Comparison of ENCODE assay signal across 1 cellular context in the genomic region with DNA sequence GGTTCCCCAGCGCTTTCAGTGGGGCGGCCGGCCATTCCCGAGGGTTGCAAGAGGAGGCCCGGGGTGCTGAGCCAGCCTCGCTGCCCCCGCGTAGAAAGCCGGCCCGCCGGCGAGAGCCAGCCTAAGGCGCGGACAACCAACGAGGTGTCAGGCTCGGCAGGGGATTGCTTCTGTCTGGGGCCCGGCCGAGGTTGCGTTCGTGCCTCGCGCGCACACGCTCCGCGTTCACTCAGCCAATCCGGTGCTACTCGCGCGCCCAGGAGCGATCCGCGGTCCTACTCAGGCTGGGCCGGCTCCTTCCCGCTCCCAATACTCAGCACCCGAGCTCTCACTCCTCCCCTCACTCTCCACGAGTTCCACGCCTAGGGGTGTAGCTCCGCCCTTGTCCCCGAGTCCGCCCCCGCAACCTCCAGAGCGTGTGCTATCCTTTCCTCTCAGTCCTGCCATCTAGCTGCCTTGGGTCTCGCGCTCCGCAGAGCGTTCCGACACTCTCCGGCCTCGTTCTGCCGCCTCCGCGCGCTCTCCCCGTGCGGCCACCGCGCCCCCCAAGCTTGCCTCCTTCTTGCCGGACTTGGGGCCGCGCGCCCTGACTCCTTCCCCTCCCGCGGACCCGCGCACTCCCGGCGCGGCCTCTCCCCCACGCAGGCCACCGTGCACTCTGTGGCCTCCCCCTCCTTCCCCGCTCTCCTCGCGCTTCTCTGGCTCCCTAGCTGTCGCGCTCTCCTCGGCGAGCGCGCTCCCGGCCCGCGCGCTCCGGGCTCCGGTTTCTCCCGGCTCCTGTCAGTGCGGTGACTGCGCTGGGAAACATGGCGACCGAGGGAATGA.
TF ChIP-seq lines count a peak whose summit lies in the region.

A gene (plus strand): TSS at position 426 of the 825 bp plus-strand sequence.

TF ChIP-seq in HepG2, 621 proteins besides CTCF, POLR2A, EP300 and RAD21 (continued from another document and continues in another):
- TF ChIP-seq TSC22D2 (CRISPR knock-in tag; IDR thresholded peaks at IDR 0.05; ENCODE audit: borderline replicate concordance) (peak; percentile 49; the same call in 1 of the 2 replicates), ZNF160 (CRISPR knock-in tag; IDR thresholded peaks at IDR 0.05) (no peak; the same call in 1 of the 2 replicates), RCOR2 (CRISPR knock-in tag; IDR thresholded peaks at IDR 0.05) (no peak), CEBPG (CRISPR knock-in tag; IDR thresholded peaks at IDR 0.05) (peak; percentile 35; the same call in 1 of the 2 replicates), TCF7 (IDR thresholded peaks at IDR 0.05; ENCODE audit: low read depth) (no peak), MEIS2 (CRISPR knock-in tag; IDR thresholded peaks at IDR 0.05) (peak; percentile 87), ZFY (CRISPR knock-in tag; IDR thresholded peaks at IDR 0.05) (peak; percentile 90), ZNF383 (CRISPR knock-in tag; IDR thresholded peaks at IDR 0.05; ENCODE audit: borderline replicate concordance) (no peak), ZNF878 (CRISPR knock-in tag; IDR thresholded peaks at IDR 0.05) (peak; percentile 71), ZNF260 (CRISPR knock-in tag; IDR thresholded peaks at IDR 0.05; ENCODE audit: borderline replicate concordance, low read depth) (no peak), MEF2D (CRISPR knock-in tag; IDR thresholded peaks at IDR 0.05) (peak; percentile 58; the same call in 1 of the 2 replicates), NCOA5 (CRISPR knock-in tag; IDR thresholded peaks at IDR 0.05) (no peak), SYNCRIP (IDR thresholded peaks at IDR 0.05; ENCODE audit: insufficient read depth, low read depth, low read length) (no peak), ZNF253 (CRISPR knock-in tag; IDR thresholded peaks at IDR 0.05; ENCODE audit: borderline replicate concordance) (no peak), ZNF367 (CRISPR knock-in tag; IDR thresholded peaks at IDR 0.05; ENCODE audit: borderline replicate concordance) (no peak), ZNF296 (CRISPR knock-in tag; conservative IDR thresholded peaks at IDR 0.05) (no peak), GABPB1 (CRISPR knock-in tag; IDR thresholded peaks at IDR 0.05) (peak; percentile 83), POGZ (CRISPR knock-in tag; IDR thresholded peaks at IDR 0.05) (peak; percentile 96), GATAD2A (CRISPR knock-in tag; IDR thresholded peaks at IDR 0.05) (peak; percentile 75), CEBPB (IDR thresholded peaks at IDR 0.05; ENCODE audit: borderline replicate concordance, low read depth, low read length) (no peak; the same call in 1 of the 2 replicates), ZKSCAN1 (IDR thresholded peaks at IDR 0.05; ENCODE audit: low read length) (no peak; the same call in 1 of the 2 replicates), TBP (CRISPR knock-in tag; IDR thresholded peaks at IDR 0.05) (no peak), FLYWCH1 (CRISPR knock-in tag; IDR thresholded peaks at IDR 0.05) (peak; percentile 82; the same call in 1 of the 2 replicates), GTF2F1 (IDR thresholded peaks at IDR 0.05; ENCODE audit: low read length) (no peak), ZNF589 (CRISPR knock-in tag; conservative IDR thresholded peaks at IDR 0.05) (peak; percentile 75; the same call in 1 of the 2 replicates), ZNF256 (CRISPR knock-in tag; conservative IDR thresholded peaks at IDR 0.05) (no peak), ZNF607 (CRISPR knock-in tag; IDR thresholded peaks at IDR 0.05; ENCODE audit: borderline replicate concordance) (peak; percentile 74), AGO1 (IDR thresholded peaks at IDR 0.05; ENCODE audit: low read depth, low read length, poor library complexity, severe bottlenecking) (no peak), ZFX (CRISPR knock-in tag; IDR thresholded peaks at IDR 0.05; ENCODE audit: low read depth) (peak; percentile 94)
- TF ChIP-seq, protein P1, sequence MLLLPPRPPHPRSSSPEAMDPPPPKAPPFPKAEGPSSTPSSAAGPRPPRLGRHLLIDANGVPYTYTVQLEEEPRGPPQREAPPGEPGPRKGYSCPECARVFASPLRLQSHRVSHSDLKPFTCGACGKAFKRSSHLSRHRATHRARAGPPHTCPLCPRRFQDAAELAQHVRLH (CRISPR knock-in tag; IDR thresholded peaks at IDR 0.05; ENCODE audit: borderline replicate concordance, low read depth), result peak; percentile 65
- TF ChIP-seq, protein P2, sequence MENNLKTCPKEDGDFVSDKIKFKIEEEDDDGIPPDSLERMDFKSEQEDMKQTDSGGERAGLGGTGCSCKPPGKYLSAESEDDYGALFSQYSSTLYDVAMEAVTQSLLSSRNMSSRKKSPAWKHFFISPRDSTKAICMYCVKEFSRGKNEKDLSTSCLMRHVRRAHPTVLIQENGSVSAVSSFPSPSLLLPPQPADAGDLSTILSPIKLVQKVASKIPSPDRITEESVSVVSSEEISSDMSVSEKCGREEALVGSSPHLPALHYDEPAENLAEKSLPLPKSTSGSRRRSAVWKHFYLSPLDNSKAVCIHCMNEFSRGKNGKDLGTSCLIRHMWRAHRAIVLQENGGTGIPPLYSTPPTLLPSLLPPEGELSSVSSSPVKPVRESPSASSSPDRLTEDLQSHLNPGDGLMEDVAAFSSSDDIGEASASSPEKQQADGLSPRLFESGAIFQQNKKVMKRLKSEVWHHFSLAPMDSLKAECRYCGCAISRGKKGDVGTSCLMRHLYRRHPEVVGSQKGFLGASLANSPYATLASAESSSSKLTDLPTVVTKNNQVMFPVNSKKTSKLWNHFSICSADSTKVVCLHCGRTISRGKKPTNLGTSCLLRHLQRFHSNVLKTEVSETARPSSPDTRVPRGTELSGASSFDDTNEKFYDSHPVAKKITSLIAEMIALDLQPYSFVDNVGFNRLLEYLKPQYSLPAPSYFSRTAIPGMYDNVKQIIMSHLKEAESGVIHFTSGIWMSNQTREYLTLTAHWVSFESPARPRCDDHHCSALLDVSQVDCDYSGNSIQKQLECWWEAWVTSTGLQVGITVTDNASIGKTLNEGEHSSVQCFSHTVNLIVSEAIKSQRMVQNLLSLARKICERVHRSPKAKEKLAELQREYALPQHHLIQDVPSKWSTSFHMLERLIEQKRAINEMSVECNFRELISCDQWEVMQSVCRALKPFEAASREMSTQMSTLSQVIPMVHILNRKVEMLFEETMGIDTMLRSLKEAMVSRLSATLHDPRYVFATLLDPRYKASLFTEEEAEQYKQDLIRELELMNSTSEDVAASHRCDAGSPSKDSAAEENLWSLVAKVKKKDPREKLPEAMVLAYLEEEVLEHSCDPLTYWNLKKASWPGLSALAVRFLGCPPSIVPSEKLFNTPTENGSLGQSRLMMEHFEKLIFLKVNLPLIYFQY (CRISPR knock-in tag; IDR thresholded peaks at IDR 0.05; ENCODE audit: borderline replicate concordance), result no peak
- TF ChIP-seq, protein P3, sequence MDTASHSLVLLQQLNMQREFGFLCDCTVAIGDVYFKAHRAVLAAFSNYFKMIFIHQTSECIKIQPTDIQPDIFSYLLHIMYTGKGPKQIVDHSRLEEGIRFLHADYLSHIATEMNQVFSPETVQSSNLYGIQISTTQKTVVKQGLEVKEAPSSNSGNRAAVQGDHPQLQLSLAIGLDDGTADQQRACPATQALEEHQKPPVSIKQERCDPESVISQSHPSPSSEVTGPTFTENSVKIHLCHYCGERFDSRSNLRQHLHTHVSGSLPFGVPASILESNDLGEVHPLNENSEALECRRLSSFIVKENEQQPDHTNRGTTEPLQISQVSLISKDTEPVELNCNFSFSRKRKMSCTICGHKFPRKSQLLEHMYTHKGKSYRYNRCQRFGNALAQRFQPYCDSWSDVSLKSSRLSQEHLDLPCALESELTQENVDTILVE (CRISPR knock-in tag; IDR thresholded peaks at IDR 0.05), result peak; percentile 65; the same call in 1 of the 2 replicates
- TF ChIP-seq, protein P4, sequence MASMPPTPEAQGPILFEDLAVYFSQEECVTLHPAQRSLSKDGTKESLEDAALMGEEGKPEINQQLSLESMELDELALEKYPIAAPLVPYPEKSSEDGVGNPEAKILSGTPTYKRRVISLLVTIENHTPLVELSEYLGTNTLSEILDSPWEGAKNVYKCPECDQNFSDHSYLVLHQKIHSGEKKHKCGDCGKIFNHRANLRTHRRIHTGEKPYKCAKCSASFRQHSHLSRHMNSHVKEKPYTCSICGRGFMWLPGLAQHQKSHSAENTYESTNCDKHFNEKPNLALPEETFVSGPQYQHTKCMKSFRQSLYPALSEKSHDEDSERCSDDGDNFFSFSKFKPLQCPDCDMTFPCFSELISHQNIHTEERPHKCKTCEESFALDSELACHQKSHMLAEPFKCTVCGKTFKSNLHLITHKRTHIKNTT (CRISPR knock-in tag; IDR thresholded peaks at IDR 0.05), result no peak
- TF ChIP-seq, protein P5, sequence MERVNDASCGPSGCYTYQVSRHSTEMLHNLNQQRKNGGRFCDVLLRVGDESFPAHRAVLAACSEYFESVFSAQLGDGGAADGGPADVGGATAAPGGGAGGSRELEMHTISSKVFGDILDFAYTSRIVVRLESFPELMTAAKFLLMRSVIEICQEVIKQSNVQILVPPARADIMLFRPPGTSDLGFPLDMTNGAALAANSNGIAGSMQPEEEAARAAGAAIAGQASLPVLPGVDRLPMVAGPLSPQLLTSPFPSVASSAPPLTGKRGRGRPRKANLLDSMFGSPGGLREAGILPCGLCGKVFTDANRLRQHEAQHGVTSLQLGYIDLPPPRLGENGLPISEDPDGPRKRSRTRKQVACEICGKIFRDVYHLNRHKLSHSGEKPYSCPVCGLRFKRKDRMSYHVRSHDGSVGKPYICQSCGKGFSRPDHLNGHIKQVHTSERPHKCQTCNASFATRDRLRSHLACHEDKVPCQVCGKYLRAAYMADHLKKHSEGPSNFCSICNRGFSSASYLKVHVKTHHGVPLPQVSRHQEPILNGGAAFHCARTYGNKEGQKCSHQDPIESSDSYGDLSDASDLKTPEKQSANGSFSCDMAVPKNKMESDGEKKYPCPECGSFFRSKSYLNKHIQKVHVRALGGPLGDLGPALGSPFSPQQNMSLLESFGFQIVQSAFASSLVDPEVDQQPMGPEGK (CRISPR knock-in tag; IDR thresholded peaks at IDR 0.05), result peak; percentile 72
- TF ChIP-seq, protein P6, sequence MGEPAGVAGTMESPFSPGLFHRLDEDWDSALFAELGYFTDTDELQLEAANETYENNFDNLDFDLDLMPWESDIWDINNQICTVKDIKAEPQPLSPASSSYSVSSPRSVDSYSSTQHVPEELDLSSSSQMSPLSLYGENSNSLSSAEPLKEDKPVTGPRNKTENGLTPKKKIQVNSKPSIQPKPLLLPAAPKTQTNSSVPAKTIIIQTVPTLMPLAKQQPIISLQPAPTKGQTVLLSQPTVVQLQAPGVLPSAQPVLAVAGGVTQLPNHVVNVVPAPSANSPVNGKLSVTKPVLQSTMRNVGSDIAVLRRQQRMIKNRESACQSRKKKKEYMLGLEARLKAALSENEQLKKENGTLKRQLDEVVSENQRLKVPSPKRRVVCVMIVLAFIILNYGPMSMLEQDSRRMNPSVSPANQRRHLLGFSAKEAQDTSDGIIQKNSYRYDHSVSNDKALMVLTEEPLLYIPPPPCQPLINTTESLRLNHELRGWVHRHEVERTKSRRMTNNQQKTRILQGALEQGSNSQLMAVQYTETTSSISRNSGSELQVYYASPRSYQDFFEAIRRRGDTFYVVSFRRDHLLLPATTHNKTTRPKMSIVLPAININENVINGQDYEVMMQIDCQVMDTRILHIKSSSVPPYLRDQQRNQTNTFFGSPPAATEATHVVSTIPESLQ (CRISPR knock-in tag; conservative IDR thresholded peaks at IDR 0.05), result peak; percentile 82; the same call in 1 of the 2 replicates
- TF ChIP-seq, protein P7, sequence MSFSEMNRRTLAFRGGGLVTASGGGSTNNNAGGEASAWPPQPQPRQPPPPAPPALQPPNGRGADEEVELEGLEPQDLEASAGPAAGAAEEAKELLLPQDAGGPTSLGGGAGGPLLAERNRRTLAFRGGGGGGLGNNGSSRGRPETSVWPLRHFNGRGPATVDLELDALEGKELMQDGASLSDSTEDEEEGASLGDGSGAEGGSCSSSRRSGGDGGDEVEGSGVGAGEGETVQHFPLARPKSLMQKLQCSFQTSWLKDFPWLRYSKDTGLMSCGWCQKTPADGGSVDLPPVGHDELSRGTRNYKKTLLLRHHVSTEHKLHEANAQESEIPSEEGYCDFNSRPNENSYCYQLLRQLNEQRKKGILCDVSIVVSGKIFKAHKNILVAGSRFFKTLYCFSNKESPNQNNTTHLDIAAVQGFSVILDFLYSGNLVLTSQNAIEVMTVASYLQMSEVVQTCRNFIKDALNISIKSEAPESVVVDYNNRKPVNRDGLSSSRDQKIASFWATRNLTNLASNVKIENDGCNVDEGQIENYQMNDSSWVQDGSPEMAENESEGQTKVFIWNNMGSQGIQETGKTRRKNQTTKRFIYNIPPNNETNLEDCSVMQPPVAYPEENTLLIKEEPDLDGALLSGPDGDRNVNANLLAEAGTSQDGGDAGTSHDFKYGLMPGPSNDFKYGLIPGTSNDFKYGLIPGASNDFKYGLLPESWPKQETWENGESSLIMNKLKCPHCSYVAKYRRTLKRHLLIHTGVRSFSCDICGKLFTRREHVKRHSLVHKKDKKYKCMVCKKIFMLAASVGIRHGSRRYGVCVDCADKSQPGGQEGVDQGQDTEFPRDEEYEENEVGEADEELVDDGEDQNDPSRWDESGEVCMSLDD (CRISPR knock-in tag; IDR thresholded peaks at IDR 0.05; ENCODE audit: borderline replicate concordance), result no peak
- TF ChIP-seq, protein P8, sequence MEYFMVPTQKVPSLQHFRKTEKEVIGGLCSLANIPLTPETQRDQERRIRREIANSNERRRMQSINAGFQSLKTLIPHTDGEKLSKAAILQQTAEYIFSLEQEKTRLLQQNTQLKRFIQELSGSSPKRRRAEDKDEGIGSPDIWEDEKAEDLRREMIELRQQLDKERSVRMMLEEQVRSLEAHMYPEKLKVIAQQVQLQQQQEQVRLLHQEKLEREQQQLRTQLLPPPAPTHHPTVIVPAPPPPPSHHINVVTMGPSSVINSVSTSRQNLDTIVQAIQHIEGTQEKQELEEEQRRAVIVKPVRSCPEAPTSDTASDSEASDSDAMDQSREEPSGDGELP (IDR thresholded peaks at IDR 0.05; ENCODE audit: borderline replicate concordance, low read depth), result no peak
